ENCODE assay signal across 7 cellular contexts in the genomic region with DNA sequence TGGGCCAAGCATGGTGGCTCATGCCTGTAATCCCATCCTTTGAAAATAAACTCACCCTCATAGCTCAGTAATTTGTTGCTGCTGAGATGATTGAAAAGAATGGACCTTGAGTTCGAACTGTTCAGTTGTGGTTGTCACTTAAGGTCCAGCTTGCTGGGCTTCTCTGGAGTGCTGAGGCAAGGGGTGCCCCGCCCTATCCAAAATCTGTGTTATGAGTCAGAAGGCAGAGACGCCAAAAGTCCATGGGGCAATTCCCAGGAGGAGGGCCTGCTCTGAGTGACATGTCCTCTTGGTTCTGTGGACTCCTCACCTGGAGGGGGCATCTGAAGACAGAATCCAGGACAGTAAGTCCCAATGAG.
DNase-seq lines count a peak whose midpoint lies in the region; ATAC-seq and TF ChIP-seq lines count a peak whose summit lies in the region.

No MANE protein-coding gene starts in this region.

- H3K4me2 ChIP-seq in IMR-90 (ENCODE audit: low read depth, low read length), result no peak overlapping the region

- H2BK120ac ChIP-seq in IMR-90 (ENCODE audit: low read depth, low read length), result no peak overlapping the region

- CTCF ChIA-PET in IMR-90 (lab: Yijun Ruan, JAX), result interaction anchor here (0.6 to 1.5 kb wide), 2 partner anchors 19 to 209 kb away, joined by 3 to 4 read pairs; no protein-coding TSS in a partner anchor

- H3K4me1 ChIP-seq in IMR-90 (ENCODE audit: control insufficient read depth, insufficient read depth, low read length) (peaks cover 5% of the 10 kb centered on the region), uterus (peaks cover 4 to 10% of the 10 kb centered on the region in 2 donors)

- H3K36me3 ChIP-seq in IMR-90 (ENCODE audit: control insufficient read depth, insufficient read depth, low read length) (no peaks in the 10 kb centered on the region), uterus (no peaks in the 10 kb centered on the region)

- H3K9me1 ChIP-seq in IMR-90 (ENCODE audit: insufficient read depth, low read length), result peaks cover 4% of the 10 kb centered on the region; the same call in 1 of the 2 replicates

- H3K18ac ChIP-seq in IMR-90 (ENCODE audit: low read depth, low read length), result no peak overlapping the region

- H3K27me3 ChIP-seq in IMR-90 (ENCODE audit: control insufficient read depth, insufficient read depth, low read length) (no peaks in the 10 kb centered on the region), uterus (no peaks in the 10 kb centered on the region)

- no peak overlapping the region for H4K91ac ChIP-seq in IMR-90 (ENCODE audit: insufficient read depth, low read depth, low read length)

- BruUV-seq in IMR-90 (replicated peaks; lab: Mats Ljungman, UMichigan), result no TSS peak

- no peak overlapping the region; the same call in 2 of the 3 replicates for H2BK15ac ChIP-seq in IMR-90 (ENCODE audit: low read depth, low read length)

- H3K79me1 ChIP-seq in IMR-90 (ENCODE audit: low read depth in 1 of 2, low read length in 2 of 2), result no peaks in the 10 kb centered on the region

- H2BK20ac ChIP-seq in IMR-90 (ENCODE audit: low read depth, low read length), result no peak overlapping the region

- TF ChIP-seq POLR2A in IMR-90 (IDR thresholded peaks at IDR 0.05; ENCODE audit: low read depth, low read length), result no peak
- no peak for TF ChIP-seq POLR2A in lower leg skin (IDR thresholded peaks at IDR 0.05)
- TF ChIP-seq POLR2A in uterus (IDR thresholded peaks at IDR 0.05), result no peak

- H3K14ac ChIP-seq in IMR-90 (replicated peaks; ENCODE audit: low read depth, low read length), result no peak overlapping the region

- 28% methylated on average over 2 of the region's 3 CpGs; no CpG with 5 or more reads in 1 of the 2 experiments for WGBS in IMR-90 (ENCODE audit: extremely low coverage in 2 of 2, insufficient read length in 1 of 2), 2 experiments
- 20 to 35% methylated on average over 3 of the region's 3 CpGs for WGBS in lower leg skin, 2 donors

- dilution Hi-C loops in IMR-90 (cut with HindIII; ENCODE audit: low sequenced_read_pairs, unreplicated experiment), result no loop called here

- H3K9ac ChIP-seq in IMR-90 (ENCODE audit: low read depth, low read length), result no peak overlapping the region

- H4K20me1 ChIP-seq in IMR-90 (ENCODE audit: insufficient read depth, low read length), result peaks cover 20% of the 10 kb centered on the region

- TF ChIP-seq CTCF in IMR-90 (conservative IDR thresholded peaks at IDR 0.05; ENCODE audit: low read depth, low read length) (no peak), cardiac fibroblast (IDR thresholded peaks at IDR 0.05; ENCODE audit: low read depth, low read length) (no peak), lower leg skin (IDR thresholded peaks at IDR 0.05) (no peak), uterus (IDR thresholded peaks at IDR 0.05) (no peak)

- in situ Hi-C loops in IMR-90 (cut with MboI; ENCODE audit: low sequenced_read_pairs), result no loop called here

- no peak overlapping the region for H4K8ac ChIP-seq in IMR-90 (ENCODE audit: low read depth in 2 of 2, low read length in 2 of 2)

- no peak for TF ChIP-seq RAD21 in IMR-90 (IDR thresholded peaks at IDR 0.05; ENCODE audit: low read length)

- peak overlapping the region; percentile 8 for H2AFZ ChIP-seq in IMR-90 (replicated peaks; ENCODE audit: low read length, poor library complexity)

- H2BK5ac ChIP-seq in IMR-90 (ENCODE audit: low read depth, low read length, poor library complexity, severe bottlenecking), result no peak overlapping the region

- H3K4me3 ChIP-seq in IMR-90 (ENCODE audit: insufficient read depth, low read depth, low read length) (no peak overlapping the region), cardiac fibroblast (replicated peaks in 1 of 2; ENCODE audit: low read depth in 2 of 2, low read length in 2 of 2) (no peak overlapping the region), lower leg skin (ENCODE audit: low read depth, poor library complexity, severe bottlenecking) (no peak overlapping the region), uterus (no peak overlapping the region)

- H2AK9ac ChIP-seq in IMR-90 (replicated peaks; ENCODE audit: low read depth, low read length, poor library complexity), result no peak overlapping the region

- H4K5ac ChIP-seq in IMR-90 (ENCODE audit: low read depth, low read length), result no peak overlapping the region

- H3K23ac ChIP-seq in IMR-90 (ENCODE audit: low read depth, low read length), result no peak overlapping the region

- peak; percentile 55 for DNase-seq in IMR-90
- DNase-seq in cardiac fibroblast (ENCODE audit: low read depth in 2 of 2), result peak; percentile 73 to 78
- peak; percentile 80 to 94 for DNase-seq in lower leg skin (ENCODE audit: low spot score in 2 of 2)
- DNase-seq in uterus, result peak; percentile 77
- DNase-seq in stimulated activated CD8-positive, alpha-beta memory T cell treated with anti-CD3 and anti-CD28 coated beads, Interleukin-4, amount 100 ng/mL, for 48 hours, result no peak
- no peak for DNase-seq in SHP77 (lab: John Stamatoyannopoulos, UW)

- H3K27ac ChIP-seq in IMR-90 (ENCODE audit: insufficient read depth, low read length), result no peak overlapping the region
- peak overlapping the region; percentile 82 to 83 for H3K27ac ChIP-seq in uterus

- intact Hi-C loops in IMR-90 (cut with micrococcal nuclease), result no loop called here
- intact Hi-C loops in lower leg skin (cut with DNase I; ENCODE audit: low total_unique reads), result no loop called here
- intact Hi-C loops in uterus (cut with DNase I; ENCODE audit: low total_unique reads), result no loop called here

- POLR2A ChIA-PET in IMR-90 (lab: Charles Lee; ENCODE audit: unreplicated experiment), result no interaction called here

- H3K56ac ChIP-seq in IMR-90 (ENCODE audit: extremely low read depth, insufficient read depth, low read length), result no peak overlapping the region

- peak overlapping the region; percentile 43; the same call in 1 of the 2 replicates for H2AK5ac ChIP-seq in IMR-90 (ENCODE audit: low read depth, low read length)

- ATAC-seq in IMR-90 (ENCODE audit: low read depth), result peak; percentile 5; the same call in 1 of the 2 replicates
- ATAC-seq in GM21825 (IDR thresholded peaks at IDR 0.05; ENCODE audit: unreplicated experiment), result no peak

- H3K4ac ChIP-seq in IMR-90 (ENCODE audit: low read depth, low read length), result no peak overlapping the region; the same call in 1 of the 2 replicates

- H3K9me3 ChIP-seq in IMR-90 (ENCODE audit: control insufficient read depth, insufficient read depth, low read length), result no peaks in the 10 kb centered on the region
- no peaks in the 10 kb centered on the region for H3K9me3 ChIP-seq in uterus

TF ChIP-seq in IMR-90, 13 proteins besides CTCF, POLR2A, EP300 and RAD21:
- no peak for TF ChIP-seq BHLHE40 (IDR thresholded peaks at IDR 0.05; ENCODE audit: low read depth, low read length)
- TF ChIP-seq MXI1 (IDR thresholded peaks at IDR 0.05; ENCODE audit: borderline replicate concordance, low read depth, low read length), result no peak
- no peak for TF ChIP-seq ELK1 (IDR thresholded peaks at IDR 0.05; ENCODE audit: borderline replicate concordance, low read depth, low read length)
- no peak for TF ChIP-seq MAFK (IDR thresholded peaks at IDR 0.05; ENCODE audit: low read depth, low read length)
TF ChIP-seq in IMR-90: peak in this region for 0.

Comparison
In these comparisons a context has a peak if more than half of its experiments do, and no peak if none do; other contexts are left out.
1. DNase-seq: peak in IMR-90 (single experiment), cardiac fibroblast (2 of 2), lower leg skin (2 of 2) and uterus (2 of 2); none in stimulated activated CD8-positive, alpha-beta memory T cell treated with anti-CD3 and anti-CD28 coated beads, Interleukin-4, amount 100 ng/mL, for 48 hours (single experiment) and SHP77 (0 of 2).